In the genomic region with DNA sequence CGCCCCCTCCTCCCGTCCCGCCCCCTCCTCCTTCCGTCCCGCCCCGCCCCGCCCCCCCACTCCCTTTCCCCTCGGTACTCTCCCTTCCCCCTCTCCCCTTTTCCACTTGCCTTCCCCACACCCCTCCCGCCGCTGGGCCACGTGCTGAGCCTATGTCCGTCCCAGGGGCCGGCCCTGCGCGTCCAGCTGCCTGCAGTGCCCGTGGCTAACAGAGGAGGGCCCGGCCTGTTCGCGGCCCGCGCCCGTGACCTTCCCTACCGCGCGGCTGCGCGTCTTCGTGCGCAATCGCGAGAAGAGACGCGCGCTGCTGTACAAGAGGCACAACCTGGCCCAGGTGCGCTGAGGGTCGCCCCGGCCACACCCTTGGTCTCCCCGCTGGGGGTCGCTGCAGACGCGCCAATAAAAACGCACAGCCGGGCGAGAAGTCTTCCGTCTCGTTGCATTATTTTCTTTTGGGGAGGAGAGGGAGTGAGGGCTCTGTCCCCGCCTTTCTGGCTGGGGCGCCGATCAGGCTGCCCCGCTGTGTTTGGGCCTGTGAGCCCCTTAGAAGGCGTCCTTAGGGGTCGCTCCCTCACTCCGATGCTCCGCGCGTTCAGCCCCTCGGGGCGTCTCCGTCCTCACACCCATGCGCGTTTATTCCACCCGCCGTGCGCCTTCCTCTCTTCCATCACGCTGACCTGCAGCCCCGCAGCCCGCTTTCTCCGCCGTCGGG, we compare ENCODE assay signal across 9 cellular contexts.
DNase-seq lines count a peak whose midpoint lies in the region; ATAC-seq, FAIRE-seq and TF ChIP-seq lines count a peak whose summit lies in the region.
"Had no signal": no experiment of that assay in that cellular context is flagged by ENCODE, and none has a peak within 500 bp of the region (broad histone marks: within the 10 kb centered on the region; RNA-seq: fewer than 3 reads in every experiment).

No MANE protein-coding gene starts in this region.

- peak; percentile 34 for ATAC-seq in central memory CD8-positive, alpha-beta T cell (replicated peaks; ENCODE audit: extremely low read depth, poor library complexity, severe bottlenecking)
- no peak for ATAC-seq in GM18505 (IDR thresholded peaks at IDR 0.05; ENCODE audit: unreplicated experiment)

- peak overlapping the region; percentile 53 for H3K4me3 ChIP-seq in WI38 (ENCODE audit: low read depth, low read length)
- H3K4me3 ChIP-seq: SJSA1 had no signal

- H3K4me3 Mint-ChIP-seq in central memory CD8-positive, alpha-beta T cell = peak overlapping the region; percentile 74

- H3K36me3 Mint-ChIP-seq in central memory CD8-positive, alpha-beta T cell (ENCODE audit: insufficient read depth) = peaks cover 3% of the 10 kb centered on the region

- peaks cover 24% of the 10 kb centered on the region for H3K27me3 Mint-ChIP-seq in central memory CD8-positive, alpha-beta T cell

- no peak for TF ChIP-seq POLR2A in GM18505 (IDR thresholded peaks at IDR 0.05; ENCODE audit: borderline replicate concordance, extremely low read depth, insufficient read depth, insufficient read length)

- peak; percentile 95 for DNase-seq in DMS53 (lab: John Stamatoyannopoulos, UW)
- peak; percentile 92 for DNase-seq in NCI-H1436 (lab: John Stamatoyannopoulos, UW)
- no peak for DNase-seq in central memory CD8-positive, alpha-beta T cell (ENCODE audit: low spot score in 2 of 2)
- DNase-seq in islet precursor cell = peak; percentile 93
- DNase-seq in stimulated activated CD4-positive, alpha-beta T cell treated with anti-CD3 and anti-CD28 coated beads, Interleukin-12 subunit alpha, Interleukin-12 subunit beta, amount 100 ng/mL, for 24 hours (ENCODE audit: low read depth in 2 of 2) = peak; percentile 28 to 46
- DNase-seq in GM19239 (ENCODE audit: insufficient read length, low spot score) = no peak

- H3K9me3 Mint-ChIP-seq in central memory CD8-positive, alpha-beta T cell = no peaks in the 10 kb centered on the region

- FAIRE-seq in GM19239 (lab: Jason Lieb, UNC) = no peak

- no peak overlapping the region for H3K27ac Mint-ChIP-seq in central memory CD8-positive, alpha-beta T cell (ENCODE audit: low read depth)

- TF ChIP-seq CTCF in WI38 (IDR thresholded peaks at IDR 0.05; ENCODE audit: low read depth, low read length) = peak; percentile 62

- peaks cover 8% of the 10 kb centered on the region for H3K4me1 Mint-ChIP-seq in central memory CD8-positive, alpha-beta T cell

Comparison
In these comparisons a context has a peak if more than half of its experiments do, and no peak if none do; other contexts are left out.
1. DNase-seq: peak in DMS53 (single experiment), NCI-H1436 (single experiment), islet precursor cell (single experiment) and stimulated activated CD4-positive, alpha-beta T cell treated with anti-CD3 and anti-CD28 coated beads, Interleukin-12 subunit alpha, Interleukin-12 subunit beta, amount 100 ng/mL, for 24 hours (2 of 2); none in central memory CD8-positive, alpha-beta T cell (0 of 2) and GM19239 (single experiment).